In genomic region chr2:240564191-240564570, GRCh38 we compare ENCODE assay signal across 8 cellular contexts. TPM values are rescaled to one million over a fixed set of nuclear protein-coding genes. Genes with fewer than 3 reads are reported as not detected.
A peak's percentile ranks its signal among the peaks of the same experiment; 100 is the strongest.
DNase-seq lines count a peak whose midpoint lies in the region; ATAC-seq, FAIRE-seq and TF ChIP-seq lines count a peak whose summit lies in the region.

No MANE protein-coding gene starts in this region.

- peaks cover 80% of the 10 kb centered on the region for H3K4me1 ChIP-seq in CD4-positive, CD25-positive, alpha-beta regulatory T cell (ENCODE audit: control insufficient read depth, insufficient read depth, low read length, poor library complexity, severe bottlenecking)
- peaks cover 55% of the 10 kb centered on the region for H3K4me1 ChIP-seq in Karpas-422 (ENCODE audit: low read length)
- H3K4me1 ChIP-seq in K562 (replicated peaks in 1 of 2; ENCODE audit: control insufficient read depth in 2 of 2, insufficient read depth in 2 of 2, low read length in 2 of 2), result peaks cover 42 to 70% of the 10 kb centered on the region in 2 experiments
- peaks cover 35 to 43% of the 10 kb centered on the region in 2 donors for H3K4me1 ChIP-seq in thyroid gland

- H3K4me2 ChIP-seq in Karpas-422 (ENCODE audit: low read depth, low read length, poor library complexity, severe bottlenecking) (no peak overlapping the region), K562 (ENCODE audit: insufficient read depth, low read length) (peak overlapping the region; percentile 84; the same call in 1 of the 2 replicates)

- POLR2A ChIA-PET in K562 (lab: Yijun Ruan, JAX), result interaction anchor here (4.6 kb wide), 1 partner anchor 23 kb away, joined by 26 read pairs; the partner anchor contains the start of gene CAPN10

- H3K27me3 ChIP-seq in CD4-positive, CD25-positive, alpha-beta regulatory T cell (ENCODE audit: control insufficient read depth, insufficient read depth, low read length), result no peaks in the 10 kb centered on the region
- H3K27me3 ChIP-seq in Karpas-422 (ENCODE audit: low read length) (no peaks in the 10 kb centered on the region), K562 (ENCODE audit: control insufficient read depth in 2 of 2, insufficient read depth in 2 of 2, low read length in 2 of 2) (no peaks in the 10 kb centered on the region), thyroid gland (no peaks in the 10 kb centered on the region)

- BruUV-seq in K562 (replicated peaks; lab: Mats Ljungman, UMichigan), result no TSS peak

- H2AFZ ChIP-seq in Karpas-422 (ENCODE audit: low read length) (no peak overlapping the region), K562 (ENCODE audit: low read depth, low read length) (no peak overlapping the region)

- FAIRE-seq in K562 (lab: Jason Lieb, UNC) (no peak), HTR-8/SVneo (lab: Jason Lieb, UNC) (no peak)

- H3K9me2 ChIP-seq in Karpas-422 (replicated peaks; ENCODE audit: insufficient read depth, low read length), result no peaks in the 10 kb centered on the region

- no peaks in the 10 kb centered on the region for H4K20me1 ChIP-seq in Karpas-422 (ENCODE audit: insufficient read depth, low read depth, low read length)
- H4K20me1 ChIP-seq in K562 (replicated peaks; ENCODE audit: control insufficient read depth, insufficient read depth, low read length), result no peaks in the 10 kb centered on the region

- ATAC-seq in CD4-positive, CD25-positive, alpha-beta regulatory T cell (ENCODE audit: low read depth in 2 of 2), result no peak
- ATAC-seq in K562, result no peak

- peak overlapping the region; percentile 95 for H3K27ac ChIP-seq in CD4-positive, CD25-positive, alpha-beta regulatory T cell (ENCODE audit: insufficient read depth, low read length, poor library complexity, severe bottlenecking)
- H3K27ac ChIP-seq in Karpas-422 (ENCODE audit: low read length), result no peak overlapping the region
- peak overlapping the region; percentile 98 for H3K27ac ChIP-seq in K562 (ENCODE audit: extremely low read depth, low read depth, low read length)
- H3K27ac ChIP-seq in thyroid gland, result no peak overlapping the region

- peak overlapping the region; percentile 77 for H3K4me3 ChIP-seq in CD4-positive, CD25-positive, alpha-beta regulatory T cell (ENCODE audit: low read depth, low read length)
- H3K4me3 ChIP-seq in Karpas-422 (ENCODE audit: low read length) (no peak overlapping the region), K562 (no peak overlapping the region), thyroid gland (replicated peaks in 1 of 3) (no peak overlapping the region)

- DNase-seq in CD4-positive, CD25-positive, alpha-beta regulatory T cell, result no peak
- DNase-seq in Karpas-422 (no peak), K562 (ENCODE audit: extremely low read depth in 1 of 4, low spot score in 3 of 4) (no peak), neural crest cell (ENCODE audit: low read depth, low spot score) (no peak), NCI-H1930 (lab: John Stamatoyannopoulos, UW) (no peak), HTR-8/SVneo (ENCODE audit: insufficient read length, low spot score) (no peak), thyroid gland (no peak)
- no peak for DNase-seq in stimulated activated naive CD4-positive, alpha-beta T cell (lab: John Stamatoyannopoulos, UW)

- H3K79me2 ChIP-seq in Karpas-422 (ENCODE audit: low read length) (peaks cover 37% of the 10 kb centered on the region), K562 (ENCODE audit: control insufficient read depth, insufficient read depth, low read length) (peaks cover 75% of the 10 kb centered on the region)

- no peaks in the 10 kb centered on the region for H3K9me3 Mint-ChIP-seq in CD4-positive, CD25-positive, alpha-beta regulatory T cell
- no peaks in the 10 kb centered on the region for H3K9me3 Mint-ChIP-seq in neural crest cell

- TF ChIP-seq RAD21 in K562 (CRISPR knock-in tag; conservative IDR thresholded peaks at IDR 0.05 in 1 of 2, IDR thresholded peaks at IDR 0.05 in 1 of 2), result no peak

- TF ChIP-seq POLR2A in K562 (conservative IDR thresholded peaks at IDR 0.05) (no peak), thyroid gland (IDR thresholded peaks at IDR 0.05) (no peak)

- H3K27me3 Mint-ChIP-seq in CD4-positive, CD25-positive, alpha-beta regulatory T cell, result peaks cover 13% of the 10 kb centered on the region
- peaks cover 8% of the 10 kb centered on the region for H3K27me3 Mint-ChIP-seq in neural crest cell (ENCODE audit: low read depth)

- H3K4me1 Mint-ChIP-seq in CD4-positive, CD25-positive, alpha-beta regulatory T cell, result peaks cover 15 to 73% (median 57%) of the 10 kb centered on the region in 4 donors
- peaks cover 39% of the 10 kb centered on the region for H3K4me1 Mint-ChIP-seq in neural crest cell

- peak overlapping the region; percentile 98 to 100 (median 98) for H3K27ac Mint-ChIP-seq in CD4-positive, CD25-positive, alpha-beta regulatory T cell
- H3K27ac Mint-ChIP-seq in neural crest cell (ENCODE audit: unreplicated experiment), result no peak overlapping the region

- H3K9me1 ChIP-seq in K562 (ENCODE audit: control insufficient read depth, insufficient read depth, low read length), result no peaks in the 10 kb centered on the region

- CTCF ChIA-PET in K562 (lab: Yijun Ruan, JAX; ENCODE audit: low intra/inter-chr PET ratio), result no interaction called here

- in situ Hi-C loops in K562 (cut with MboI), result no loop called here

- peak overlapping the region; percentile 93 to 98 (median 94) for H3K4me3 Mint-ChIP-seq in CD4-positive, CD25-positive, alpha-beta regulatory T cell
- H3K4me3 Mint-ChIP-seq in neural crest cell, result peak overlapping the region; percentile 76

- no peak for TF ChIP-seq EP300 in K562 (IDR thresholded peaks at IDR 0.05; ENCODE audit: low read length)

- intact Hi-C loops in K562 (cut with micrococcal nuclease) (loop anchor here (10.0 kb wide), 1 partner anchor 49 kb away; no protein-coding TSS in a partner anchor), thyroid gland (cut with DNase I) (loop anchor here (10.0 kb wide), 1 partner anchor 329 kb away; no protein-coding TSS in a partner anchor)

- 92% methylated on average over 7 of the region's 9 CpGs for WGBS in K562 (ENCODE audit: insufficient coverage, low coverage, missing lambda C conversion rate)
- 95 to 96% methylated on average over 9 of the region's 9 CpGs for WGBS in thyroid gland, 2 donors

- no peaks in the 10 kb centered on the region for H3K9me3 ChIP-seq in CD4-positive, CD25-positive, alpha-beta regulatory T cell (ENCODE audit: control insufficient read depth in 2 of 2, low read length in 2 of 2)
- no peaks in the 10 kb centered on the region for H3K9me3 ChIP-seq in Karpas-422 (ENCODE audit: low read length)
- no peaks in the 10 kb centered on the region for H3K9me3 ChIP-seq in K562 (replicated peaks; ENCODE audit: control insufficient read depth, insufficient read depth, low read depth, low read length)
- H3K9me3 ChIP-seq in thyroid gland, result no peaks in the 10 kb centered on the region

- H3K9ac ChIP-seq in Karpas-422 (ENCODE audit: low read length) (peak overlapping the region; percentile 84; the same call in 1 of the 2 replicates), K562 (ENCODE audit: insufficient read depth in 1 of 2, low read depth in 2 of 2, low read length in 2 of 2) (peak overlapping the region; percentile 85 to 92)

- peaks cover 10% of the 10 kb centered on the region for H3K36me3 Mint-ChIP-seq in CD4-positive, CD25-positive, alpha-beta regulatory T cell
- H3K36me3 Mint-ChIP-seq in neural crest cell (ENCODE audit: low read depth), result no peaks in the 10 kb centered on the region

- H3K36me3 ChIP-seq in CD4-positive, CD25-positive, alpha-beta regulatory T cell (ENCODE audit: control insufficient read depth, insufficient read depth, low read length), result no peaks in the 10 kb centered on the region
- H3K36me3 ChIP-seq in Karpas-422 (ENCODE audit: insufficient read depth, low read length), result peaks cover 5% of the 10 kb centered on the region
- H3K36me3 ChIP-seq in K562 (ENCODE audit: control insufficient read depth, insufficient read depth, low read length), result peaks cover 22% of the 10 kb centered on the region
- no peaks in the 10 kb centered on the region for H3K36me3 ChIP-seq in thyroid gland

- TF ChIP-seq CTCF in K562 (IDR thresholded peaks at IDR 0.05 in 2 of 3, conservative IDR thresholded peaks at IDR 0.05 in 1 of 3; ENCODE audit: insufficient read depth in 2 of 3, low read depth in 1 of 3, low read length in 3 of 3) (no peak), neural crest cell (conservative IDR thresholded peaks at IDR 0.05) (no peak), thyroid gland (IDR thresholded peaks at IDR 0.05) (no peak)

RNA-seq across cellular contexts. Expression of gene DUSP28, which starts 4.0 kb away (rescaled TPM):
- 8.3 TPM for total RNA-seq in CD4-positive, CD25-positive, alpha-beta regulatory T cell
- 10 to 100 TPM; 14.9 to 27.2 (median 18.1) TPM for polyA plus RNA-seq in CD4-positive, CD25-positive, alpha-beta regulatory T cell
- 8.1 and 9.3 TPM in 2 replicates for total RNA-seq in Karpas-422 (2014; rRNA removed; shearing (Covaris generic); ENCODE audit: low replicate concordance)
- 9.2 and 12.9 TPM in 2 replicates for total RNA-seq in K562 (2011; cell fraction: chromatin; rRNA removed; ENCODE audit: low replicate concordance)
- total RNA-seq in K562 (2011; cell fraction: nucleolus; rRNA removed), result 7.8 and 10.5 TPM in 2 replicates
- 11.3 and 11.6 TPM in 2 replicates for total RNA-seq in K562 (2011; cell fraction: nucleoplasm; rRNA removed)
- total RNA-seq in K562 (2014; rRNA removed), result 5.1 and 5.6 TPM in 2 replicates
- 4.2 and 5.8 TPM in 2 replicates for total RNA-seq in K562 (2014; rRNA removed; fragmentation: Illumina TruSeq; extraction: Trizol)
- total RNA-seq in K562 (2015; rRNA removed; fragmentation: Illumina TruSeq; extraction: Trizol), result 3.6 and 4.3 TPM in 2 replicates
- 3.3 and 6.3 TPM in 2 replicates for total RNA-seq in K562 (2021)
- 7.5 and 8.1 TPM in 2 replicates for polyA plus RNA-seq in K562 (2011; rRNA removed)
- polyA plus RNA-seq in K562 (2011; cell fraction: cytosol; rRNA removed), result 6.5 and 7.1 TPM in 2 replicates
- 6.2 and 6.6 TPM in 2 replicates for polyA plus RNA-seq in K562 (2011; cell fraction: nucleus; rRNA removed)
- polyA plus RNA-seq in K562 (2012), result 5.6 and 7.6 TPM in 2 replicates
- 4.1 and 4.7 TPM in 2 replicates for polyA plus RNA-seq in K562 (2014; fragmentation: Illumina TruSeq; extraction: Trizol)
- polyA plus RNA-seq in K562 (2014; fragmentation: Nextera tagmentation; extraction: Ambion mirVana), result 1 to 10 TPM; 2.8 to 4.2 TPM
- polyA plus RNA-seq in K562 (2014; rRNA removed), result 4.7 and 5.4 TPM in 2 replicates
- 4.2 and 5.7 TPM in 2 replicates for polyA minus RNA-seq in K562 (2011; rRNA and poly(A)+ RNA removed)
- 1.2 and 2.1 TPM in 2 replicates for polyA minus RNA-seq in K562 (2011; cell fraction: cytosol; rRNA and poly(A)+ RNA removed)
- polyA minus RNA-seq in K562 (2011; cell fraction: nucleus; rRNA and poly(A)+ RNA removed), result 3.4 and 3.8 TPM in 2 replicates
- 5.0 and 6.1 TPM in 2 replicates for total RNA-seq in neural crest cell
- 10 to 100 TPM in 1 of 4 donors, 1 to 10 TPM in 3; 6.6 to 12.5 (median 9.2) TPM for total RNA-seq in thyroid gland

RNA-seq across cellular contexts. Expression of gene RNPEPL1, which starts 4.1 kb away (rescaled TPM):
- 167 TPM for total RNA-seq in CD4-positive, CD25-positive, alpha-beta regulatory T cell
- polyA plus RNA-seq in CD4-positive, CD25-positive, alpha-beta regulatory T cell, result 10 to 100 TPM; 28.5 to 83.7 (median 52.5) TPM
- 28.4 and 44.0 TPM in 2 replicates for total RNA-seq in Karpas-422 (2014; rRNA removed; shearing (Covaris generic); ENCODE audit: low replicate concordance)
- 13.5 and 56.3 TPM in 2 replicates for total RNA-seq in K562 (2011; cell fraction: chromatin; rRNA removed; ENCODE audit: low replicate concordance)
- 37.2 and 53.2 TPM in 2 replicates for total RNA-seq in K562 (2011; cell fraction: nucleolus; rRNA removed)
- 20.7 and 21.8 TPM in 2 replicates for total RNA-seq in K562 (2011; cell fraction: nucleoplasm; rRNA removed)
- total RNA-seq in K562 (2014; rRNA removed) (15.7 and 25.3 TPM in 2 replicates), K562 (2014; rRNA removed; fragmentation: Illumina TruSeq; extraction: Trizol) (1.7 and 2.5 TPM in 2 replicates), K562 (2015; rRNA removed; fragmentation: Illumina TruSeq; extraction: Trizol) (7.0 and 7.1 TPM in 2 replicates), K562 (2021) (38.3 and 38.7 TPM in 2 replicates), neural crest cell (36.1 and 37.1 TPM in 2 replicates), thyroid gland (10 to 100 TPM; 20.0 to 45.5 (median 37.3) TPM)
- polyA plus RNA-seq in K562 (2011; rRNA removed) (5.5 and 10.0 TPM in 2 replicates), K562 (2014; fragmentation: Illumina TruSeq; extraction: Trizol) (5.6 and 21.3 TPM in 2 replicates), K562 (2014; fragmentation: Nextera tagmentation; extraction: Ambion mirVana) (under 1 TPM; 0.07 to 0.45 TPM), K562 (2014; rRNA removed) (21.9 and 28.2 TPM in 2 replicates)
- polyA plus RNA-seq in K562 (2011; cell fraction: cytosol; rRNA removed), result 12.6 and 28.4 TPM in 2 replicates
- polyA plus RNA-seq in K562 (2011; cell fraction: nucleus; rRNA removed), result 56.7 and 79.9 TPM in 2 replicates
- polyA plus RNA-seq in K562 (2012), result 21.9 and 55.2 TPM in 2 replicates
- polyA minus RNA-seq in K562 (2011; rRNA and poly(A)+ RNA removed), result 1.9 and 3.7 TPM in 2 replicates
- 29.7 and 42.0 TPM in 2 replicates for polyA minus RNA-seq in K562 (2011; cell fraction: cytosol; rRNA and poly(A)+ RNA removed)
- polyA minus RNA-seq in K562 (2011; cell fraction: nucleus; rRNA and poly(A)+ RNA removed), result 17.6 and 18.4 TPM in 2 replicates

RNA-seq across cellular contexts. Expression of gene ANKMY1, which starts 6.4 kb away (rescaled TPM):
- 37.2 TPM for total RNA-seq in CD4-positive, CD25-positive, alpha-beta regulatory T cell
- polyA plus RNA-seq in CD4-positive, CD25-positive, alpha-beta regulatory T cell, result 10 to 100 TPM in 1 of 4 donors, 1 to 10 TPM in 3; 3.8 to 11.8 (median 7.6) TPM
- total RNA-seq in Karpas-422 (2014; rRNA removed; shearing (Covaris generic); ENCODE audit: low replicate concordance), result 25.7 and 30.8 TPM in 2 replicates
- 94.4 and 106 TPM in 2 replicates for total RNA-seq in K562 (2011; cell fraction: chromatin; rRNA removed; ENCODE audit: low replicate concordance)
- 48.0 and 49.5 TPM in 2 replicates for total RNA-seq in K562 (2011; cell fraction: nucleolus; rRNA removed)
- total RNA-seq in K562 (2011; cell fraction: nucleoplasm; rRNA removed), result 47.5 and 60.0 TPM in 2 replicates
- total RNA-seq in K562 (2014; rRNA removed) (7.7 and 8.2 TPM in 2 replicates), K562 (2014; rRNA removed; fragmentation: Illumina TruSeq; extraction: Trizol) (4.4 and 6.4 TPM in 2 replicates), K562 (2015; rRNA removed; fragmentation: Illumina TruSeq; extraction: Trizol) (10.7 and 12.3 TPM in 2 replicates), K562 (2021) (15.1 and 16.0 TPM in 2 replicates), neural crest cell (13.0 and 15.9 TPM in 2 replicates), thyroid gland (10 to 100 TPM; 17.4 to 24.7 (median 21.0) TPM)
- polyA plus RNA-seq in K562 (2011; rRNA removed) (13.0 and 18.7 TPM in 2 replicates), K562 (2014; fragmentation: Illumina TruSeq; extraction: Trizol) (12.4 and 13.8 TPM in 2 replicates), K562 (2014; fragmentation: Nextera tagmentation; extraction: Ambion mirVana) (under 1 TPM; 0.75 to 0.87 TPM), K562 (2014; rRNA removed) (11.7 and 11.9 TPM in 2 replicates)
- 13.4 and 18.3 TPM in 2 replicates for polyA plus RNA-seq in K562 (2011; cell fraction: cytosol; rRNA removed)
- polyA plus RNA-seq in K562 (2011; cell fraction: nucleus; rRNA removed), result 66.3 and 91.6 TPM in 2 replicates
- polyA plus RNA-seq in K562 (2012), result 12.3 and 19.9 TPM in 2 replicates
- 22.6 and 23.1 TPM in 2 replicates for polyA minus RNA-seq in K562 (2011; rRNA and poly(A)+ RNA removed)
- 9.9 and 13.2 TPM in 2 replicates for polyA minus RNA-seq in K562 (2011; cell fraction: cytosol; rRNA and poly(A)+ RNA removed)
- polyA minus RNA-seq in K562 (2011; cell fraction: nucleus; rRNA and poly(A)+ RNA removed), result 34.6 and 45.8 TPM in 2 replicates

RNA-seq across cellular contexts. Expression of gene CAPN10, which starts 22.4 kb away (rescaled TPM):
- 64.6 TPM for total RNA-seq in CD4-positive, CD25-positive, alpha-beta regulatory T cell
- 10 to 100 TPM in 1 of 4 donors, 1 to 10 TPM in 3; 6.8 to 12.2 (median 7.8) TPM for polyA plus RNA-seq in CD4-positive, CD25-positive, alpha-beta regulatory T cell
- total RNA-seq in Karpas-422 (2014; rRNA removed; shearing (Covaris generic); ENCODE audit: low replicate concordance), result 22.9 and 44.0 TPM in 2 replicates
- total RNA-seq in K562 (2011; cell fraction: chromatin; rRNA removed; ENCODE audit: low replicate concordance), result 47.6 and 128 TPM in 2 replicates
- 79.5 and 81.2 TPM in 2 replicates for total RNA-seq in K562 (2011; cell fraction: nucleolus; rRNA removed)
- 52.6 and 61.5 TPM in 2 replicates for total RNA-seq in K562 (2011; cell fraction: nucleoplasm; rRNA removed)
- total RNA-seq in K562 (2014; rRNA removed) (18.6 and 24.3 TPM in 2 replicates), K562 (2014; rRNA removed; fragmentation: Illumina TruSeq; extraction: Trizol) (3.7 and 4.1 TPM in 2 replicates), K562 (2015; rRNA removed; fragmentation: Illumina TruSeq; extraction: Trizol) (10.4 and 14.5 TPM in 2 replicates), K562 (2021) (19.3 and 25.3 TPM in 2 replicates), neural crest cell (57.7 and 62.7 TPM in 2 replicates), thyroid gland (10 to 100 TPM; 19.3 to 25.3 (median 21.7) TPM)
- polyA plus RNA-seq in K562 (2011; rRNA removed) (8.4 and 14.0 TPM in 2 replicates), K562 (2014; fragmentation: Illumina TruSeq; extraction: Trizol) (4.7 and 8.9 TPM in 2 replicates), K562 (2014; fragmentation: Nextera tagmentation; extraction: Ambion mirVana) (under 1 TPM; 0.08 to 0.41 TPM), K562 (2014; rRNA removed) (26.1 and 26.8 TPM in 2 replicates)
- 8.3 and 17.5 TPM in 2 replicates for polyA plus RNA-seq in K562 (2011; cell fraction: cytosol; rRNA removed)
- polyA plus RNA-seq in K562 (2011; cell fraction: nucleus; rRNA removed), result 81.9 and 107 TPM in 2 replicates
- 11.4 and 22.7 TPM in 2 replicates for polyA plus RNA-seq in K562 (2012)
- polyA minus RNA-seq in K562 (2011; rRNA and poly(A)+ RNA removed), result 3.7 and 4.6 TPM in 2 replicates
- 7.4 and 9.3 TPM in 2 replicates for polyA minus RNA-seq in K562 (2011; cell fraction: cytosol; rRNA and poly(A)+ RNA removed)
- 26.9 and 33.0 TPM in 2 replicates for polyA minus RNA-seq in K562 (2011; cell fraction: nucleus; rRNA and poly(A)+ RNA removed)

Comparison
In these comparisons a context has a peak if more than half of its experiments do, and no peak if none do; other contexts are left out.
1. H3K27ac ChIP-seq: peak in CD4-positive, CD25-positive, alpha-beta regulatory T cell (single experiment) and K562 (single experiment); none in Karpas-422 (single experiment) and thyroid gland (0 of 3).